28 cellular contexts compared by ENCODE assay signal in the genomic region with DNA sequence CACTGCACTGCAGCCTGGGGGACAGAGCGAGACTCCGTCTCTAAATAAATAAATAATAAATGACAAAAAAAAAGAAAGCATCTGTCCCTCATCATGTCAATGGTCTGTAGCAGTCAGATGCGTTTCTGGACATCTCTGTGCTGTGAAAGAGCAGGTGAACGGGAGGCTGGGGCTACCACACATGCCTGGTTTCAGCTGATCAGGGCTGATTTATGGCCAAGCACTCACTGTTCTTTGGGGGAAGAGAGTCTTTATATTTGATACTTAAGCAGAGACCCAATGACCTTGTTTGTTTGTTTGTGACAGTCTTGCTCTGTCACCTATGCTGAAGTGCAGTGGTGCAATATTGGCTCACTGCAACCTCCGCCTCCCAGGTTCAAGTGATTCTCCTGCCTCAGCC.
"Had no signal": no experiment of that assay in that cellular context is flagged by ENCODE, and none has a peak within 500 bp of the region (broad histone marks: within the 10 kb centered on the region; RNA-seq: fewer than 3 reads in every experiment).

No MANE protein-coding gene starts in this region.

- H3K27ac ChIP-seq: stomach, suprapubic skin, testis, thoracic aorta, thyroid gland, tibial artery, tibial nerve, transverse colon, upper lobe of left lung, upper lobe of right lung, uterus, vagina had no signal

- H3K4me1 Mint-ChIP-seq: stimulated activated effector memory CD8-positive, alpha-beta T cell treated with anti-CD3 and anti-CD28 coated beads, Interleukin-12 subunit alpha, Interleukin-12 subunit beta, amount 100 ng/mL, for 72 hours; stimulated activated memory B cell treated with anti-CD40 and anti-IgM and Interleukin-4, amounts not matched to agents 10 μg/mL and 1 μg/mL and 100 μg/mL, for 72 hours had no signal

- H3K4me3 ChIP-seq: stomach, suprapubic skin, testis, thoracic aorta, thyroid gland, tibial artery, tibial nerve, transverse colon, upper lobe of left lung, upper lobe of right lung, uterus, vagina had no signal

- H3K27ac Mint-ChIP-seq: stimulated activated effector memory CD8-positive, alpha-beta T cell treated with anti-CD3 and anti-CD28 coated beads, Interleukin-12 subunit alpha, Interleukin-12 subunit beta, amount 100 ng/mL, for 72 hours; stimulated activated memory B cell treated with anti-CD40 and anti-IgM and Interleukin-4, amounts not matched to agents 10 μg/mL and 1 μg/mL and 100 μg/mL, for 72 hours; stimulated activated naive B cell treated with anti-CD40 and anti-IgM and Interleukin-4, amounts not matched to agents 10 μg/mL and 1 μg/mL and 100 μg/mL, for 72 hours; stimulated activated naive CD8-positive, alpha-beta T cell treated with anti-CD3 and anti-CD28 coated beads, Interleukin-15, Interleukin-2, amounts not matched to agents 100 ng/mL and 50 ng/mL, for 24 hours; type B pancreatic cell had no signal

- H3K9me3 ChIP-seq: stomach, suprapubic skin, testis, thoracic aorta, thyroid gland, tibial artery, tibial nerve, transverse colon, upper lobe of left lung, upper lobe of right lung, uterus, vagina had no signal

- H3K4me1 ChIP-seq: suprapubic skin, tibial nerve, uterus had no signal

- H3K27me3 ChIP-seq: stomach, suprapubic skin, testis, thyroid gland, tibial artery, tibial nerve, transverse colon, upper lobe of left lung, upper lobe of right lung, uterus, vagina had no signal

- H3K36me3 ChIP-seq: suprapubic skin, thoracic aorta, thyroid gland, transverse colon, upper lobe of left lung, upper lobe of right lung, uterus, vagina had no signal

- H3K36me3 Mint-ChIP-seq: stimulated activated effector memory CD8-positive, alpha-beta T cell treated with anti-CD3 and anti-CD28 coated beads, Interleukin-12 subunit alpha, Interleukin-12 subunit beta, amount 100 ng/mL, for 72 hours; stimulated activated memory B cell treated with anti-CD40 and anti-IgM and Interleukin-4, amounts not matched to agents 10 μg/mL and 1 μg/mL and 100 μg/mL, for 72 hours; stimulated activated naive B cell treated with anti-CD40 and anti-IgM and Interleukin-4, amounts not matched to agents 10 μg/mL and 1 μg/mL and 100 μg/mL, for 72 hours had no signal

- H3K27me3 Mint-ChIP-seq: stimulated activated naive CD8-positive, alpha-beta T cell treated with anti-CD3 and anti-CD28 coated beads, Interleukin-15, amount 100 ng/mL, for 72 hours; stimulated activated naive CD8-positive, alpha-beta T cell treated with anti-CD3 and anti-CD28 coated beads, Interleukin-15, Interleukin-2, amounts not matched to agents 100 ng/mL and 50 ng/mL, for 24 hours had no signal

- FAIRE-seq: urothelium cell line had no signal

- H3K9me3 Mint-ChIP-seq: stimulated activated effector memory CD8-positive, alpha-beta T cell treated with anti-CD3 and anti-CD28 coated beads, Interleukin-12 subunit alpha, Interleukin-12 subunit beta, amount 100 ng/mL, for 72 hours; stimulated activated memory B cell treated with anti-CD40 and anti-IgM and Interleukin-4, amounts not matched to agents 10 μg/mL and 1 μg/mL and 100 μg/mL, for 72 hours; stimulated activated naive B cell treated with anti-CD40 and anti-IgM and Interleukin-4, amounts not matched to agents 10 μg/mL and 1 μg/mL and 100 μg/mL, for 72 hours; stimulated activated naive CD8-positive, alpha-beta T cell treated with anti-CD3 and anti-CD28 coated beads, Interleukin-15, amount 100 ng/mL, for 72 hours; stimulated activated naive CD8-positive, alpha-beta T cell treated with anti-CD3 and anti-CD28 coated beads, Interleukin-15, Interleukin-2, amounts not matched to agents 100 ng/mL and 50 ng/mL, for 24 hours; type B pancreatic cell had no signal

- DNase-seq: stimulated activated CD4-positive, alpha-beta T cell treated with anti-CD3 and anti-CD28 coated beads, Interleukin-2, amount 100 ng/mL, for 48 hours; stimulated activated CD4-positive, alpha-beta T cell treated with anti-CD3 and anti-CD28 coated beads, Interleukin-4, amount 100 ng/mL, for 1 hour; stimulated activated CD4-positive, alpha-beta T cell treated with anti-CD3 and anti-CD28 coated beads, Interleukin-4, amount 100 ng/mL, for 24 hours; stimulated activated CD4-positive, alpha-beta T cell treated with anti-CD3 and anti-CD28 coated beads, Interleukin-4, amount 100 ng/mL, for 4 hours; stimulated activated CD8-positive, alpha-beta memory T cell treated with anti-CD3 and anti-CD28 coated beads, Interleukin-4, amount 100 ng/mL, for 48 hours; stimulated activated naive B cell treated with anti-CD40 and anti-IgM and Interleukin-4, amounts not matched to agents 10 μg/mL and 1 μg/mL and 100 μg/mL, for 72 hours; stimulated activated naive CD4-positive, alpha-beta T cell; stimulated activated naive CD4-positive, alpha-beta T cell treated with Interleukin-2 at 50 U/mL for 16 hours; stimulated activated naive CD8-positive, alpha-beta T cell treated with anti-CD3 and anti-CD28 coated beads, Interleukin-15, amount 100 ng/mL, for 72 hours; stimulated activated naive CD8-positive, alpha-beta T cell treated with anti-CD3 and anti-CD28 coated beads, Interleukin-15, Interleukin-2, amounts not matched to agents 100 U/mL and 50 U/mL, for 24 hours; stomach; testis; thyroid gland; tibial artery; transverse colon; trophoblast cell; upper lobe of left lung; upper lobe of right lung; uterus had no signal

- H3K4me3 Mint-ChIP-seq: stimulated activated effector memory CD8-positive, alpha-beta T cell treated with anti-CD3 and anti-CD28 coated beads, Interleukin-12 subunit alpha, Interleukin-12 subunit beta, amount 100 ng/mL, for 72 hours; stimulated activated memory B cell treated with anti-CD40 and anti-IgM and Interleukin-4, amounts not matched to agents 10 μg/mL and 1 μg/mL and 100 μg/mL, for 72 hours; stimulated activated naive B cell treated with anti-CD40 and anti-IgM and Interleukin-4, amounts not matched to agents 10 μg/mL and 1 μg/mL and 100 μg/mL, for 72 hours; stimulated activated naive CD8-positive, alpha-beta T cell treated with anti-CD3 and anti-CD28 coated beads, Interleukin-15, amount 100 ng/mL, for 72 hours; stimulated activated naive CD8-positive, alpha-beta T cell treated with anti-CD3 and anti-CD28 coated beads, Interleukin-15, Interleukin-2, amounts not matched to agents 100 ng/mL and 50 ng/mL, for 24 hours; type B pancreatic cell had no signal

- ATAC-seq: stimulated activated effector memory CD8-positive, alpha-beta T cell treated with anti-CD3 and anti-CD28 coated beads, Interleukin-12 subunit alpha, Interleukin-12 subunit beta, amount 100 ng/mL, for 72 hours; stimulated activated memory B cell treated with anti-CD40 and anti-IgM and Interleukin-4, amounts not matched to agents 10 μg/mL and 1 μg/mL and 100 μg/mL, for 72 hours; stimulated activated naive B cell treated with anti-CD40 and anti-IgM and Interleukin-4, amounts not matched to agents 10 μg/mL and 1 μg/mL and 100 μg/mL, for 72 hours; stimulated activated naive CD8-positive, alpha-beta T cell treated with anti-CD3 and anti-CD28 coated beads, Interleukin-15, amount 100 ng/mL, for 72 hours; stimulated activated naive CD8-positive, alpha-beta T cell treated with anti-CD3 and anti-CD28 coated beads, Interleukin-15, Interleukin-2, amounts not matched to agents 100 U/mL and 50 U/mL, for 24 hours; upper lobe of right lung had no signal
